In the genomic region with DNA sequence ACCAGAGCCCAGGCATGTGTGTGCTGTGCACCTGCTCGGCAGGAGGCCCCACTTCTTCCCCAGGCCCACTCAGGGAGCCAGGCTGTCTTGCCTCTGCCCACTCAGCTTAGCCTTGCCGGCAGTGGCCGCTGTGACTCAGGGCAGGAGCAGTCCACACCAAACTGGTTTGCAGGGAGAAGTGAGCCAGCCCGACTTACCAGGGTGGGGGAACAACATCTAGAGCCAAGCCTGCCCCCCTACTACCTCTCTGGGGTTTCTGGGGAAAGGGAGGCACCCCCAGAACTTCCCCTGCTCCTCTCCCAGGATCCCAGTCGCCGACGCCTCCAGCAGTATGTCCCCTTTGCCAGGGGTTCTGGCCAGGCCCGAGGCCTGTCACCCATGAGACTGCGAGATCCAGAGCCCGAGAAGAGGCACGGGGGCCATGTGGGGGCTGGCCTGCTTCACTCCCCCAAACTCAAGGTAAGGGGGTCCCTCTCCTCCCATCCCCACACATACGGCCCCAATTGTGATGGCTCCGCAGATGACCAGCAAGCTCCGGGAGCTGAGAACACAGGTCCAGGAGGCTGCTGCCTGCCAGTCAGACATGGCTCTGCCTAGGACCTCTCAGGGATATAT, we compare ENCODE assay signal across 15 cellular contexts. TPM values are rescaled to one million over a fixed set of nuclear protein-coding genes. Genes with fewer than 3 reads are reported as not detected.
A peak's percentile ranks its signal among the peaks of the same experiment; 100 is the strongest.
DNase-seq lines count a peak whose midpoint lies in the region; ATAC-seq, FAIRE-seq and TF ChIP-seq lines count a peak whose summit lies in the region.
"Had no signal": no experiment of that assay in that cellular context is flagged by ENCODE, and none has a peak within 500 bp of the region (broad histone marks: within the 10 kb centered on the region; RNA-seq: fewer than 3 reads in every experiment).

No MANE protein-coding gene starts in this region.

- no peaks in the 10 kb centered on the region for H3K9me3 Mint-ChIP-seq in type B pancreatic cell
- H3K9me3 Mint-ChIP-seq in effector memory CD8-positive, alpha-beta T cell: no peaks in the 10 kb centered on the region
- H3K9me3 Mint-ChIP-seq: activated naive CD4-positive, alpha-beta T cell treated with anti-CD3 and anti-CD28 coated beads, Interleukin-2, amount 50 U/mL, for 24 hours; memory B cell had no signal

- TF ChIP-seq CTCF in breast epithelium (IDR thresholded peaks at IDR 0.05) (no peak), type B pancreatic cell (conservative IDR thresholded peaks at IDR 0.05) (no peak)

- DNase-seq in GM23248 (peak; percentile 56), breast epithelium (ENCODE audit: low spot score in 2 of 2) (no peak), mesenchymal stem cell (no peak), type B pancreatic cell (ENCODE audit: extremely low spot score, unreplicated experiment) (no peak), hepatic stellate cell (ENCODE audit: low spot score) (no peak), urothelium cell line (ENCODE audit: low spot score) (no peak)
- no peak for DNase-seq in effector memory CD8-positive, alpha-beta T cell
- DNase-seq: activated CD8-positive, alpha-beta memory T cell treated with anti-CD3 and anti-CD28 coated beads for 24 hours; NCI-H1105; SK-N-SH had no signal

- no peaks in the 10 kb centered on the region for H3K79me2 ChIP-seq in GM23248 (ENCODE audit: insufficient read depth)

- no peak for FAIRE-seq in urothelium cell line (lab: Jason Lieb, UNC)

- peak overlapping the region in 1 of 2 experiments; percentile 22 for H3K14ac ChIP-seq in mesenchymal stem cell (ENCODE audit: low read length in 2 of 2)

- H3K9me3 ChIP-seq in GM23248 (ENCODE audit: low read depth) (no peaks in the 10 kb centered on the region), breast epithelium (no peaks in the 10 kb centered on the region), mesenchymal stem cell (ENCODE audit: control insufficient read depth, low read length) (no peaks in the 10 kb centered on the region)
- H3K9me3 ChIP-seq: esophagus muscularis mucosa, SK-N-SH had no signal

- ATAC-seq in HG03460 (IDR thresholded peaks at IDR 0.05; ENCODE audit: unreplicated experiment): no peak
- ATAC-seq in effector memory CD8-positive, alpha-beta T cell (replicated peaks): no peak

- peaks cover 6% of the 10 kb centered on the region for H3K4me1 Mint-ChIP-seq in type B pancreatic cell (ENCODE audit: unreplicated experiment)
- H3K4me1 Mint-ChIP-seq in effector memory CD8-positive, alpha-beta T cell (ENCODE audit: low read depth in 2 of 2): peaks cover 10 to 12% of the 10 kb centered on the region in 2 donors

- H3K4me3 Mint-ChIP-seq in type B pancreatic cell: peak overlapping the region; percentile 69
- no peak overlapping the region for H3K4me3 Mint-ChIP-seq in effector memory CD8-positive, alpha-beta T cell
- H3K4me3 Mint-ChIP-seq: activated naive CD4-positive, alpha-beta T cell treated with anti-CD3 and anti-CD28 coated beads, Interleukin-2, amount 50 U/mL, for 24 hours; CD14-positive monocyte; memory B cell had no signal

- no peaks in the 10 kb centered on the region for H3K79me1 ChIP-seq in mesenchymal stem cell (replicated peaks; ENCODE audit: low read length, poor library complexity, severe bottlenecking)

- no peaks in the 10 kb centered on the region for H3F3A ChIP-seq in GM23248 (ENCODE audit: insufficient read depth)

- no peak overlapping the region for H2AK5ac ChIP-seq in mesenchymal stem cell (ENCODE audit: low read length, severe bottlenecking)

- no peak overlapping the region for H4K8ac ChIP-seq in mesenchymal stem cell (ENCODE audit: low read length)

- peak overlapping the region; percentile 92 for H4K91ac ChIP-seq in mesenchymal stem cell (ENCODE audit: low read length)

- peaks cover 6% of the 10 kb centered on the region for H3K36me3 Mint-ChIP-seq in type B pancreatic cell
- H3K36me3 Mint-ChIP-seq in effector memory CD8-positive, alpha-beta T cell (ENCODE audit: insufficient read depth): peaks cover 3% of the 10 kb centered on the region
- H3K36me3 Mint-ChIP-seq: activated naive CD4-positive, alpha-beta T cell treated with anti-CD3 and anti-CD28 coated beads, Interleukin-2, amount 50 U/mL, for 24 hours; memory B cell had no signal

- H2AFZ ChIP-seq in GM23248 (no peak overlapping the region), mesenchymal stem cell (ENCODE audit: low read depth, low read length) (peak overlapping the region; percentile 10)

- no peak overlapping the region for H3K23ac ChIP-seq in mesenchymal stem cell (ENCODE audit: low read length in 2 of 2)

- peak overlapping the region in 1 of 2 experiments; percentile 24 for H3K4ac ChIP-seq in mesenchymal stem cell (ENCODE audit: low read depth in 1 of 2, low read length in 2 of 2)

- no peaks in the 10 kb centered on the region for H3K36me3 ChIP-seq in GM23248 (ENCODE audit: low read depth)
- H3K36me3 ChIP-seq in breast epithelium: no peaks in the 10 kb centered on the region
- no peaks in the 10 kb centered on the region for H3K36me3 ChIP-seq in mesenchymal stem cell (ENCODE audit: control insufficient read depth in 1 of 2, insufficient read depth in 2 of 2, low read depth in 1 of 2, low read length in 2 of 2)
- H3K36me3 ChIP-seq: esophagus muscularis mucosa had no signal

- intact Hi-C loops in breast epithelium (cut with DNase I; ENCODE audit: low total_unique reads): no loop called here

- no peak overlapping the region for H3K27ac ChIP-seq in GM23248
- peak overlapping the region; percentile 93 to 96 for H3K27ac ChIP-seq in breast epithelium
- H3K27ac ChIP-seq in mesenchymal stem cell (ENCODE audit: low read length, poor library complexity, severe bottlenecking): no peak overlapping the region
- H3K27ac ChIP-seq: esophagus muscularis mucosa had no signal

- H2BK120ac ChIP-seq in mesenchymal stem cell (ENCODE audit: low read depth, low read length): no peak overlapping the region

- in situ Hi-C loops in GM23248 (cut with MboI): no loop called here

- H3K27me3 ChIP-seq in GM23248 (replicated peaks; ENCODE audit: insufficient read depth): peaks cover 4% of the 10 kb centered on the region; the same call in 1 of the 2 replicates
- H3K27me3 ChIP-seq in breast epithelium: no peaks in the 10 kb centered on the region
- peaks cover 19 to 24% of the 10 kb centered on the region in 2 experiments for H3K27me3 ChIP-seq in mesenchymal stem cell (ENCODE audit: control insufficient read depth in 1 of 2, insufficient read depth in 1 of 2, low read length in 2 of 2)

- H3K4me1 ChIP-seq in GM23248 (ENCODE audit: insufficient read depth) (peaks cover 7% of the 10 kb centered on the region; the same call in 1 of the 2 replicates), breast epithelium (peaks cover 12 to 18% of the 10 kb centered on the region in 2 donors), mesenchymal stem cell (ENCODE audit: control insufficient read depth, insufficient read depth, low read depth, low read length) (peaks cover 29% of the 10 kb centered on the region)

- no peaks in the 10 kb centered on the region for H3K9me2 ChIP-seq in GM23248 (ENCODE audit: insufficient read depth)
- H3K9me2 ChIP-seq: SK-N-SH had no signal

- H3K27me3 Mint-ChIP-seq in type B pancreatic cell: peaks cover 6% of the 10 kb centered on the region
- peaks cover 6 to 26% of the 10 kb centered on the region in 2 donors for H3K27me3 Mint-ChIP-seq in effector memory CD8-positive, alpha-beta T cell

- no peak overlapping the region for H3K4me2 ChIP-seq in GM23248 (ENCODE audit: unreplicated experiment)
- no peak overlapping the region for H3K4me2 ChIP-seq in mesenchymal stem cell (ENCODE audit: low read length, poor library complexity, severe bottlenecking)
- H3K4me2 ChIP-seq: SK-N-SH had no signal

- H3K4me3 ChIP-seq in GM23248 (no peak overlapping the region), breast epithelium (peak overlapping the region in 1 of 3 donors; percentile 19), mesenchymal stem cell (ENCODE audit: insufficient read depth in 1 of 2, low read depth in 1 of 2, low read length in 2 of 2) (no peak overlapping the region)
- H3K4me3 ChIP-seq: esophagus muscularis mucosa had no signal

- H3K9ac ChIP-seq in GM23248: no peak overlapping the region
- H3K9ac ChIP-seq in mesenchymal stem cell (ENCODE audit: low read length): no peak overlapping the region
- H3K9ac ChIP-seq: SK-N-SH had no signal

- peak overlapping the region; percentile 99 for H3K27ac Mint-ChIP-seq in type B pancreatic cell
- H3K27ac Mint-ChIP-seq in effector memory CD8-positive, alpha-beta T cell: no peak overlapping the region
- H3K27ac Mint-ChIP-seq: activated naive CD4-positive, alpha-beta T cell treated with anti-CD3 and anti-CD28 coated beads, Interleukin-2, amount 50 U/mL, for 24 hours; memory B cell had no signal

- H2BK12ac ChIP-seq in mesenchymal stem cell (ENCODE audit: low read length in 2 of 2): peak overlapping the region in 1 of 2 experiments; percentile 40

- peak overlapping the region in 1 of 2 experiments; percentile 1 for H3K18ac ChIP-seq in mesenchymal stem cell (ENCODE audit: low read depth in 1 of 2, low read length in 2 of 2)

- H2BK5ac ChIP-seq in mesenchymal stem cell (ENCODE audit: low read depth, low read length, poor library complexity, severe bottlenecking): no peak overlapping the region

- H2BK15ac ChIP-seq in mesenchymal stem cell (ENCODE audit: low read depth, poor library complexity, severe bottlenecking): peak overlapping the region; percentile 19

- H4K20me1 ChIP-seq in GM23248 (ENCODE audit: insufficient read depth): no peaks in the 10 kb centered on the region

- 81 to 82% methylated on average over 14 of the region's 14 CpGs for WGBS in GM23248 (ENCODE audit: low coverage in 1 of 2, low lambda C conversion rate in 2 of 2, missing lambda C conversion rate in 2 of 2), 2 experiments
- WGBS in mesenchymal stem cell: 88% methylated on average over 14 of the region's 14 CpGs

- no peak for TF ChIP-seq POLR2A in breast epithelium (IDR thresholded peaks at IDR 0.05)

RNA-seq across cellular contexts. Expression of a gene that starts 3.0 kb away (rescaled TPM):
- not detected in 2 replicates for total RNA-seq in GM23248 (2014; rRNA removed; shearing (Covaris generic))
- polyA plus RNA-seq in GM23248 (2016; fragmentation: Nextera tagmentation; extraction: Ambion mirVana): 0.30 TPM in 1 of 2 replicates, not detected in the other
- total RNA-seq in breast epithelium (10 to 100 TPM; 11.9 to 43.6 (median 42.4) TPM), type B pancreatic cell (ENCODE audit: low replicate concordance) (32.4 and 115 TPM in 2 replicates)
- 0.15 TPM for polyA plus RNA-seq in mesenchymal stem cell (2013, experiment 1 of 2)
- 0.23 TPM for polyA plus RNA-seq in mesenchymal stem cell (2013, experiment 2 of 2)
- polyA plus RNA-seq: CD14-positive monocyte had no signal

RNA-seq across cellular contexts. Expression of a gene that starts 28.4 kb away (rescaled TPM):
- 247 and 343 TPM in 2 replicates for total RNA-seq in GM23248 (2014; rRNA removed; shearing (Covaris generic))
- 183 and 197 TPM in 2 replicates for polyA plus RNA-seq in GM23248 (2016; fragmentation: Nextera tagmentation; extraction: Ambion mirVana)
- 100 to 1,000 TPM; 232 to 256 (median 238) TPM for total RNA-seq in breast epithelium
- 307 TPM for polyA plus RNA-seq in mesenchymal stem cell (2013, experiment 1 of 2)
- 298 TPM for polyA plus RNA-seq in mesenchymal stem cell (2013, experiment 2 of 2)
- total RNA-seq in type B pancreatic cell (ENCODE audit: low replicate concordance): 79.1 and 222 TPM in 2 replicates

Comparison
In these comparisons a context has a peak if more than half of its experiments do, and no peak if none do; other contexts are left out.
1. H3K27ac ChIP-seq: peak in breast epithelium (2 of 2); none in GM23248 (single experiment) and mesenchymal stem cell (single experiment).
2. RNA of a gene that starts 3.0 kb away (total RNA-seq): 11.9 to 43.6 TPM in breast epithelium and 32.4 to 115 TPM in type B pancreatic cell; not detected in GM23248; every median in the first group is over 10 times any median in the second.